In genomic region chr12:42119085-42119633, GRCh38 we compare ENCODE assay signal across 13 cellular contexts. TPM values are rescaled to one million over a fixed set of nuclear protein-coding genes. Genes with fewer than 3 reads are reported as not detected.
DNase-seq lines count a peak whose midpoint lies in the region; ATAC-seq and TF ChIP-seq lines count a peak whose summit lies in the region.
"Had no signal": no experiment of that assay in that cellular context is flagged by ENCODE, and none has a peak within 500 bp of the region (broad histone marks: within the 10 kb centered on the region; RNA-seq: fewer than 3 reads in every experiment).

No MANE protein-coding gene starts in this region.

- peaks cover 3 to 27% of the 10 kb centered on the region in 2 donors for H3K36me3 ChIP-seq in neuronal stem cell (replicated peaks in 1 of 2; ENCODE audit: control insufficient read depth in 2 of 2, insufficient read depth in 2 of 2, low read length in 2 of 2)

- intact Hi-C loops in activated T-helper 2 cell treated with anti-CD3 and anti-CD28 coated beads, Interferon-gamma antibody, Interleukin-2, Interleukin-4, amounts not matched to agents 10 μg/mL and 5 μg/mL and 100 μg/mL, durations not matched to agents 14 hours and 24 hours and 36 hours (cut with micrococcal nuclease), result no loop called here

- H3K4me2 ChIP-seq in neuronal stem cell (ENCODE audit: insufficient read depth, low read length, poor library complexity, severe bottlenecking), result no peak overlapping the region

- H3K18ac ChIP-seq in neuronal stem cell (ENCODE audit: low read length), result no peak overlapping the region

- H3K9ac ChIP-seq in neuronal stem cell (ENCODE audit: low read depth, low read length, poor library complexity), result no peak overlapping the region

- no peak overlapping the region for H3K27ac ChIP-seq in neuronal stem cell (replicated peaks; ENCODE audit: low read length)
- H3K27ac ChIP-seq: heart right ventricle, testis had no signal

- no peaks in the 10 kb centered on the region for H3K27me3 Mint-ChIP-seq in activated T-helper 2 cell treated with anti-CD3 and anti-CD28 coated beads, Interferon-gamma antibody, Interleukin-2, Interleukin-4, amounts not matched to agents 10 μg/mL and 5 μg/mL and 100 μg/mL, durations not matched to agents 14 hours and 24 hours and 36 hours (ENCODE audit: low read depth)
- no peaks in the 10 kb centered on the region for H3K27me3 Mint-ChIP-seq in memory B cell

- peak overlapping the region; percentile 61 for H3K27ac Mint-ChIP-seq in activated T-helper 2 cell treated with anti-CD3 and anti-CD28 coated beads, Interferon-gamma antibody, Interleukin-2, Interleukin-4, amounts not matched to agents 10 μg/mL and 5 μg/mL and 100 μg/mL, durations not matched to agents 14 hours and 24 hours and 36 hours
- peak overlapping the region; percentile 9 for H3K27ac Mint-ChIP-seq in memory B cell

- no peak overlapping the region for H2BK15ac ChIP-seq in neuronal stem cell (ENCODE audit: low read length)

- no peak overlapping the region for H2AK5ac ChIP-seq in neuronal stem cell (ENCODE audit: low read depth, low read length)

- H2AFZ ChIP-seq in neuronal stem cell (ENCODE audit: low read length), result no peak overlapping the region

- H3K9me3 Mint-ChIP-seq in activated T-helper 2 cell treated with anti-CD3 and anti-CD28 coated beads, Interferon-gamma antibody, Interleukin-2, Interleukin-4, amounts not matched to agents 10 μg/mL and 5 μg/mL and 100 μg/mL, durations not matched to agents 14 hours and 24 hours and 36 hours, result peaks cover 6% of the 10 kb centered on the region
- peaks cover 2% of the 10 kb centered on the region for H3K9me3 Mint-ChIP-seq in memory B cell

- no peak overlapping the region for H3K4me3 Mint-ChIP-seq in activated T-helper 2 cell treated with anti-CD3 and anti-CD28 coated beads, Interferon-gamma antibody, Interleukin-2, Interleukin-4, amounts not matched to agents 10 μg/mL and 5 μg/mL and 100 μg/mL, durations not matched to agents 14 hours and 24 hours and 36 hours (ENCODE audit: low read depth)
- no peak overlapping the region for H3K4me3 Mint-ChIP-seq in memory B cell

- TF ChIP-seq CTCF in AG10803 (conservative IDR thresholded peaks at IDR 0.05; ENCODE audit: low read length) (no peak), HFF-Myc (IDR thresholded peaks at IDR 0.05; ENCODE audit: low read depth, low read length, missing control alignments) (no peak)

- H2BK5ac ChIP-seq in neuronal stem cell (ENCODE audit: low read length), result no peak overlapping the region

- H3K9me3 ChIP-seq in neuronal stem cell (replicated peaks in 1 of 2; ENCODE audit: control insufficient read depth in 2 of 2, insufficient read depth in 1 of 2, low read depth in 1 of 2, low read length in 2 of 2), result peaks cover 0 to 7% of the 10 kb centered on the region in 2 donors
- H3K9me3 ChIP-seq: heart right ventricle, testis had no signal

- WGBS in neuronal stem cell (ENCODE audit: extremely low coverage in 2 of 2, insufficient read length in 2 of 2, insufficient replicate concordance in 1 of 2), 2 donors, result no CpG with 5 or more reads among the region's 2 CpGs

- H3K14ac ChIP-seq in neuronal stem cell (ENCODE audit: low read length), result no peak overlapping the region

- no peak overlapping the region for H3K23ac ChIP-seq in neuronal stem cell (ENCODE audit: low read depth, low read length, poor library complexity)

- H2BK12ac ChIP-seq in neuronal stem cell (ENCODE audit: low read length), result no peak overlapping the region

- H2BK120ac ChIP-seq in neuronal stem cell (ENCODE audit: low read depth, low read length), result no peak overlapping the region

- H4K91ac ChIP-seq in neuronal stem cell (ENCODE audit: low read depth, low read length, poor library complexity), result no peak overlapping the region

- no peak overlapping the region for H3K4ac ChIP-seq in neuronal stem cell (ENCODE audit: low read length)

- peaks cover 36% of the 10 kb centered on the region for H3K36me3 Mint-ChIP-seq in activated T-helper 2 cell treated with anti-CD3 and anti-CD28 coated beads, Interferon-gamma antibody, Interleukin-2, Interleukin-4, amounts not matched to agents 10 μg/mL and 5 μg/mL and 100 μg/mL, durations not matched to agents 14 hours and 24 hours and 36 hours (ENCODE audit: low read depth)
- H3K36me3 Mint-ChIP-seq in memory B cell, result peaks cover 23% of the 10 kb centered on the region

- ATAC-seq in memory B cell (ENCODE audit: low read depth), result no peak
- no peak for ATAC-seq in HG02623 (IDR thresholded peaks at IDR 0.05; ENCODE audit: unreplicated experiment)
- no peak for ATAC-seq in HG03139 (IDR thresholded peaks at IDR 0.05; ENCODE audit: unreplicated experiment)
- ATAC-seq in GM21447 (IDR thresholded peaks at IDR 0.05; ENCODE audit: unreplicated experiment), result no peak
- ATAC-seq: heart right ventricle had no signal

- no peak overlapping the region for H3K4me3 ChIP-seq in AG10803 (ENCODE audit: low read length)
- H3K4me3 ChIP-seq in HFF-Myc (replicated peaks; ENCODE audit: low read depth, low read length), result no peak overlapping the region
- no peak overlapping the region for H3K4me3 ChIP-seq in neuronal stem cell (ENCODE audit: low read length in 2 of 2)
- H3K4me3 ChIP-seq: heart right ventricle, testis had no signal

- peak; percentile 84 for DNase-seq in AG10803 (ENCODE audit: low read depth)
- peak; percentile 78 for DNase-seq in HFF-Myc (ENCODE audit: extremely low read depth, low read depth)
- DNase-seq in activated T-helper 2 cell treated with anti-CD3 and anti-CD28 coated beads, Interferon-gamma antibody, Interleukin-2, Interleukin-4, amounts not matched to agents 10 μg/mL and 5 μg/mL and 100 μg/mL, durations not matched to agents 14 hours and 24 hours and 36 hours (ENCODE audit: low spot score), result no peak
- DNase-seq in memory B cell (ENCODE audit: low spot score in 2 of 2), result no peak
- DNase-seq in neuronal stem cell (ENCODE audit: low spot score), result no peak
- DNase-seq: activated T-cell treated with anti-CD3 and anti-CD28 coated beads, Interleukin-2, amount 50 U/mL, for 48 hours; heart right ventricle; mammary epithelial cell; NCI-H2081 treated with DMSO at 0.1 percent for 48 hours; testis had no signal

- H4K8ac ChIP-seq in neuronal stem cell (ENCODE audit: low read depth, low read length), result no peak overlapping the region

- H3K4me1 Mint-ChIP-seq in activated T-helper 2 cell treated with anti-CD3 and anti-CD28 coated beads, Interferon-gamma antibody, Interleukin-2, Interleukin-4, amounts not matched to agents 10 μg/mL and 5 μg/mL and 100 μg/mL, durations not matched to agents 14 hours and 24 hours and 36 hours (ENCODE audit: low read depth), result peaks cover 12% of the 10 kb centered on the region
- peaks cover 9% of the 10 kb centered on the region for H3K4me1 Mint-ChIP-seq in memory B cell

- no peaks in the 10 kb centered on the region for H3K4me1 ChIP-seq in neuronal stem cell (ENCODE audit: control insufficient read depth in 2 of 2, insufficient read depth in 1 of 2, low read depth in 1 of 2, low read length in 2 of 2)
- H3K4me1 ChIP-seq: testis had no signal

- H3K79me1 ChIP-seq in neuronal stem cell (ENCODE audit: low read depth, low read length), result no peaks in the 10 kb centered on the region

- H3K27me3 ChIP-seq in neuronal stem cell (ENCODE audit: control insufficient read depth in 3 of 3, insufficient read depth in 3 of 3, low read depth in 1 of 3, low read length in 3 of 3), result no peaks in the 10 kb centered on the region
- H3K27me3 ChIP-seq: heart right ventricle, testis had no signal

RNA-seq across cellular contexts. Expression of gene GXYLT1, which starts 25.5 kb away (rescaled TPM):
- total RNA-seq in activated T-helper 2 cell treated with anti-CD3 and anti-CD28 coated beads, Interferon-gamma antibody, Interleukin-2, Interleukin-4, amounts not matched to agents 10 μg/mL and 5 μg/mL and 100 μg/mL, durations not matched to agents 14 hours and 24 hours and 36 hours, result 9.8 and 11.0 TPM in 2 replicates
- 7.8 TPM for polyA plus RNA-seq in neuronal stem cell (2013, experiment 1 of 2)
- 7.5 TPM for polyA plus RNA-seq in neuronal stem cell (2013, experiment 2 of 2)

Comparison
In these comparisons a context has a peak if more than half of its experiments do, and no peak if none do; other contexts are left out.
1. DNase-seq: peak in AG10803 (single experiment) and HFF-Myc (single experiment); none in activated T-helper 2 cell treated with anti-CD3 and anti-CD28 coated beads, Interferon-gamma antibody, Interleukin-2, Interleukin-4, amounts not matched to agents 10 μg/mL and 5 μg/mL and 100 μg/mL, durations not matched to agents 14 hours and 24 hours and 36 hours (single experiment), memory B cell (0 of 2) and neuronal stem cell (single experiment).